8 cellular contexts compared by ENCODE assay signal in the genomic region with DNA sequence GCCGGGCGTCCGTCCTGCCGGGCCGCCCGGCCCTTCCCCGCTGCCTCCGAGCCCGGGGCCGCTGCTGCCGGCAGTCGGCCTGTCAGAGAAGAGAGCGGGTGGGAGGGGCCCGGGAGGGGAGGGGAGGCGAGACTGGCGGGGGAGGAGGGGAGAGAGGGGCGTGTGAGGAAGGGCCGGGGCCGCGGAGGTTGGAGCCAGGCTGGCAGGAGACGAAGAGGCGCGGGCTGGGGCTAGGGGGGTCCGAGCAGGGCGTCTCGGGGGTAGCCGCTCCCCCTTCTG. TPM values are rescaled to one million over a fixed set of nuclear protein-coding genes. Genes with fewer than 3 reads are reported as not detected.
DNase-seq lines count a peak whose midpoint lies in the region; TF ChIP-seq lines count a peak whose summit lies in the region.

No MANE protein-coding gene starts in this region.

- intact Hi-C loops in ascending aorta (cut with DNase I): loop anchor here (1.0 to 5.0 kb wide), 6 partner anchors 40 to 869 kb away; partner anchors contain the start of genes ATP6V0E1, BNIP1, STK10 and UBTD2

- H3K36me3 ChIP-seq in HAP-1 (replicated peaks) (no peaks in the 10 kb centered on the region), ascending aorta (peaks cover 0 to 5% of the 10 kb centered on the region in 2 donors), kidney epithelial cell (ENCODE audit: control insufficient read depth, insufficient read depth, low read length) (no peaks in the 10 kb centered on the region)

- no peaks in the 10 kb centered on the region for H3K9me3 ChIP-seq in HAP-1
- H3K9me3 ChIP-seq in ascending aorta: no peaks in the 10 kb centered on the region

- in situ Hi-C loops in HAP-1 (cut with MboI; ENCODE audit: low sequenced_read_pairs): loop anchor here (5.0 kb wide), 1 partner anchor 74 kb away; the partner anchor contains the start of gene ATP6V0E1

- DNase-seq in NOMO-1 treated with dmso at 0.1 percent for 144 hours (lab: John Stamatoyannopoulos, UW; ENCODE audit: unreplicated experiment) (peak; percentile 71), NOMO-1 treated with DMSO at 0.1 percent for 48 hours (lab: John Stamatoyannopoulos, UW; ENCODE audit: unreplicated experiment) (no peak), HAP-1 (ENCODE audit: low spot score in 2 of 2) (peak in 1 of 2 experiments; percentile 90), NCI-H1048 (lab: John Stamatoyannopoulos, UW) (peak; percentile 73), ascending aorta (ENCODE audit: low spot score in 2 of 2) (no peak), kidney epithelial cell (ENCODE audit: low read depth) (no peak), DMS153 (lab: John Stamatoyannopoulos, UW) (no peak)

- H3K4me1 Mint-ChIP-seq in stimulated activated naive CD8-positive, alpha-beta T cell treated with anti-CD3 and anti-CD28 coated beads, Interleukin-15, Interleukin-2, amounts not matched to agents 100 ng/mL and 50 ng/mL, for 24 hours (ENCODE audit: low read depth): peaks cover 43% of the 10 kb centered on the region

- TF ChIP-seq CTCF in ascending aorta (IDR thresholded peaks at IDR 0.05) (no peak), kidney epithelial cell (IDR thresholded peaks at IDR 0.05; ENCODE audit: insufficient read depth, low read length, poor library complexity, severe bottlenecking) (no peak)

- H3K27me3 ChIP-seq in HAP-1 (ENCODE audit: low read depth) (no peaks in the 10 kb centered on the region), ascending aorta (no peaks in the 10 kb centered on the region), kidney epithelial cell (ENCODE audit: control insufficient read depth, insufficient read depth, low read length) (no peaks in the 10 kb centered on the region)

- H3K4me1 ChIP-seq in HAP-1 (no peaks in the 10 kb centered on the region), ascending aorta (peaks cover 0 to 19% of the 10 kb centered on the region in 2 donors)

- H3K27ac Mint-ChIP-seq in stimulated activated naive CD8-positive, alpha-beta T cell treated with anti-CD3 and anti-CD28 coated beads, Interleukin-15, Interleukin-2, amounts not matched to agents 100 ng/mL and 50 ng/mL, for 24 hours: peak overlapping the region; percentile 93

- no peaks in the 10 kb centered on the region for H3K27me3 Mint-ChIP-seq in stimulated activated naive CD8-positive, alpha-beta T cell treated with anti-CD3 and anti-CD28 coated beads, Interleukin-15, Interleukin-2, amounts not matched to agents 100 ng/mL and 50 ng/mL, for 24 hours

- H3K4me3 Mint-ChIP-seq in stimulated activated naive CD8-positive, alpha-beta T cell treated with anti-CD3 and anti-CD28 coated beads, Interleukin-15, Interleukin-2, amounts not matched to agents 100 ng/mL and 50 ng/mL, for 24 hours: peak overlapping the region; percentile 86

- no peaks in the 10 kb centered on the region for H3K36me3 Mint-ChIP-seq in stimulated activated naive CD8-positive, alpha-beta T cell treated with anti-CD3 and anti-CD28 coated beads, Interleukin-15, Interleukin-2, amounts not matched to agents 100 ng/mL and 50 ng/mL, for 24 hours (ENCODE audit: low read depth)

- peak overlapping the region; percentile 93 to 100 for H3K27ac ChIP-seq in ascending aorta

- H3K4me3 ChIP-seq in HAP-1: peak overlapping the region; percentile 69
- peak overlapping the region; percentile 76 to 98 for H3K4me3 ChIP-seq in ascending aorta
- H3K4me3 ChIP-seq in kidney epithelial cell (ENCODE audit: low read depth, low read length): peak overlapping the region; percentile 75

- no peaks in the 10 kb centered on the region for H3K9me3 Mint-ChIP-seq in stimulated activated naive CD8-positive, alpha-beta T cell treated with anti-CD3 and anti-CD28 coated beads, Interleukin-15, Interleukin-2, amounts not matched to agents 100 ng/mL and 50 ng/mL, for 24 hours

RNA-seq across cellular contexts. Expression of gene CREBRF, which starts 0.6 kb away (rescaled TPM):
- 16.3 TPM for total RNA-seq in ascending aorta
- total RNA-seq in kidney epithelial cell: 11.4 and 13.1 TPM in 2 replicates

Comparison
In these comparisons a context has a peak if more than half of its experiments do, and no peak if none do; other contexts are left out.
1. DNase-seq: peak in NOMO-1 treated with dmso at 0.1 percent for 144 hours (single experiment) and NCI-H1048 (single experiment); none in NOMO-1 treated with DMSO at 0.1 percent for 48 hours (single experiment), ascending aorta (0 of 2), kidney epithelial cell (single experiment) and DMS153 (single experiment).
2. Peak in every context shown above with its lines, with median percentiles within 50 percentile points of each other: H3K4me3 ChIP-seq.